ENCODE assay signal across 8 cellular contexts in genomic region chr10:8054498-8055407, GRCh38. TPM values are rescaled to one million over a fixed set of nuclear protein-coding genes. Genes with fewer than 3 reads are reported as not detected.
DNase-seq lines count a peak whose midpoint lies in the region; ATAC-seq, FAIRE-seq and TF ChIP-seq lines count a peak whose summit lies in the region.

Gene GATA3 (plus strand): TSS chr10:8054688. CDS start chr10:8055656, 968 bp downstream.

- TF ChIP-seq EP300 in GM12878 (IDR thresholded peaks at IDR 0.05; ENCODE audit: borderline replicate concordance in 1 of 2, control insufficient read depth in 1 of 2, low read depth in 2 of 2, low read length in 2 of 2): no peak

- peak within 1 kb of the TSS; percentile 54 for H2AFZ ChIP-seq in GM12878 (ENCODE audit: control insufficient read depth, low read depth, low read length)

- no peak for TF ChIP-seq RAD21 in GM12878 (IDR thresholded peaks at IDR 0.05; ENCODE audit: insufficient read depth, low read depth, low read length)

- TF ChIP-seq CTCF in GM12878 (IDR thresholded peaks at IDR 0.05 in 2 of 3, conservative IDR thresholded peaks at IDR 0.05 in 1 of 3; ENCODE audit: control insufficient read depth in 2 of 3, extremely low read depth in 1 of 3, insufficient read depth in 1 of 3, low read depth in 3 of 3, low read length in 3 of 3) (no peak), kidney epithelial cell (IDR thresholded peaks at IDR 0.05; ENCODE audit: insufficient read depth, low read length, poor library complexity, severe bottlenecking) (no peak)

- ATAC-seq in GM18867 (IDR thresholded peaks at IDR 0.05; ENCODE audit: unreplicated experiment): peak; percentile 41
- ATAC-seq in HG02981 (IDR thresholded peaks at IDR 0.05; ENCODE audit: unreplicated experiment): peak; percentile 32
- peak; percentile 55 for ATAC-seq in GM12878
- no peak for ATAC-seq in HG03565 (IDR thresholded peaks at IDR 0.05; ENCODE audit: unreplicated experiment)

- peak; percentile 25; the same call in 1 of the 2 replicates for TF ChIP-seq POLR2A in GM12878 (IDR thresholded peaks at IDR 0.05; ENCODE audit: low read depth, low read length)

- in situ Hi-C loops in GM12878 (cut with MboI): no loop called here

- intact Hi-C loops in GM12878 (cut with micrococcal nuclease; ENCODE audit: unreplicated experiment): loop anchor here (5.0 to 10.0 kb wide), 4 partner anchors 182 to 1250 kb away; no protein-coding TSS in a partner anchor

- CTCF ChIA-PET in GM12878 (lab: Yijun Ruan, JAX): interaction anchor here (1.2 kb wide), 1 partner anchor 305 kb away, joined by 3 read pairs; no protein-coding TSS in a partner anchor

- TSS peak; percentile 61 for BruUV-seq in GM12878 (replicated peaks; lab: Mats Ljungman, UMichigan)

- H3K4me2 ChIP-seq in GM12878 (ENCODE audit: control insufficient read depth, insufficient read depth): peak within 1 kb of the TSS; percentile 86

- SMC1A ChIA-PET in GM12878 (lab: Charles Lee; ENCODE audit: uncharacterized antibody, unreplicated experiment): no interaction called here

- H3K36me3 ChIP-seq in GM12878 (ENCODE audit: control insufficient read depth in 2 of 2, insufficient read depth in 2 of 2, low read length in 1 of 2): no peaks in the 10 kb centered on the region
- H3K36me3 ChIP-seq in kidney epithelial cell (ENCODE audit: control insufficient read depth, insufficient read depth, low read length): no peaks in the 10 kb centered on the region

- POLR2A ChIA-PET in GM12878 (lab: Charles Lee): interaction anchor here (1.0 kb wide), 1 partner anchor 12 kb away, joined by 4 read pairs; no protein-coding TSS in a partner anchor

- H3K79me2 ChIP-seq in GM12878 (ENCODE audit: control insufficient read depth, insufficient read depth, low read length): no peaks in the 10 kb centered on the region

- peaks cover 7 to 9% of the 10 kb centered on the region in 2 experiments; a peak in 3 of 4 replicates for H3K27me3 ChIP-seq in GM12878 (replicated peaks in 1 of 2; ENCODE audit: control insufficient read depth in 2 of 2, insufficient read depth in 2 of 2, low read length in 1 of 2)
- peaks cover 83% of the 10 kb centered on the region for H3K27me3 ChIP-seq in kidney epithelial cell (ENCODE audit: control insufficient read depth, insufficient read depth, low read length)

- no peaks in the 10 kb centered on the region for H4K20me1 ChIP-seq in GM12878 (ENCODE audit: control insufficient read depth, insufficient read depth)

- no peak within 1 kb of the TSS for H3K9ac ChIP-seq in GM12878 (ENCODE audit: control insufficient read depth, insufficient read depth, low read length)

- DNase-seq in T-helper 9 cell (peak; percentile 79), GM12878 (ENCODE audit: low read depth, low spot score) (no peak), kidney epithelial cell (ENCODE audit: low read depth) (peak; percentile 51), amniotic stem cell (lab: John Stamatoyannopoulos, UW) (no peak)
- peak; percentile 66 to 85 (median 67) for DNase-seq in stimulated activated CD4-positive, alpha-beta T cell treated with anti-CD3 and anti-CD28 coated beads, TNF-alpha, amount 100 ng/mL, for 24 hours (ENCODE audit: low read depth in 3 of 3)

- RAD21 ChIA-PET in GM12878 (lab: Charles Lee; ENCODE audit: unreplicated experiment): no interaction called here

- no peak for FAIRE-seq in GM12878 (lab: Jason Lieb, UNC)

- H3K9me3 ChIP-seq in GM12878 (replicated peaks; ENCODE audit: control insufficient read depth, insufficient read depth, low read length): no peaks in the 10 kb centered on the region

- H3K27ac ChIP-seq in GM12878 (ENCODE audit: control insufficient read depth, insufficient read depth): no peak within 1 kb of the TSS

- peaks cover 2% of the 10 kb centered on the region; the same call in 1 of the 2 replicates for H3K4me1 ChIP-seq in GM12878 (ENCODE audit: control insufficient read depth, insufficient read depth, low read length)

- H3K4me3 ChIP-seq in GM12878 (peak within 1 kb of the TSS; percentile 63), kidney epithelial cell (ENCODE audit: low read depth, low read length) (peak within 1 kb of the TSS; percentile 43)

- WGBS in GM12878 (ENCODE audit: insufficient coverage, insufficient replicate concordance, low lambda C conversion rate, missing lambda C conversion rate): 22% methylated on average over 40 of the region's 65 CpGs

TF ChIP-seq in GM12878, 131 proteins besides CTCF, POLR2A, EP300 and RAD21:
- TF ChIP-seq CHD2 (IDR thresholded peaks at IDR 0.05; ENCODE audit: borderline replicate concordance, low read depth, low read length) (no peak), BHLHE40 (IDR thresholded peaks at IDR 0.05; ENCODE audit: borderline replicate concordance in 1 of 2, low read depth in 2 of 2, low read length in 1 of 2) (peak; percentile 18 to 37; a peak in 1 of 4 replicates)

RNA-seq across cellular contexts. Expression of gene GATA3, which starts in this region (rescaled TPM):
- 4.2 and 4.7 TPM in 2 replicates for total RNA-seq in GM12878 (2013; cell fraction: nucleolus; rRNA removed)
- total RNA-seq in GM12878 (2014; rRNA removed): 0.05 and 0.40 TPM in 2 replicates
- total RNA-seq in GM12878 (2014; rRNA removed; fragmentation: Illumina TruSeq; extraction: Trizol): 0.14 and 0.18 TPM in 2 replicates
- 0.64 and 0.80 TPM in 2 replicates for total RNA-seq in GM12878 (2021)
- polyA plus RNA-seq in GM12878 (2011; ENCODE audit: low read depth): 0.39 TPM
- polyA plus RNA-seq in GM12878 (2011; rRNA removed): 0.33 and 0.52 TPM in 2 replicates
- polyA plus RNA-seq in GM12878 (2011; cell fraction: cytosol; rRNA removed): 0.20 and 0.33 TPM in 2 replicates
- 1.3 TPM in 2 replicates for polyA plus RNA-seq in GM12878 (2011; cell fraction: nucleus; rRNA removed)
- polyA plus RNA-seq in GM12878 (2012): 0.77 and 0.96 TPM in 2 replicates
- polyA plus RNA-seq in GM12878 (2014; fragmentation: Illumina TruSeq; extraction: Trizol): 0.15 and 0.25 TPM in 2 replicates
- polyA plus RNA-seq in GM12878 (2014; fragmentation: Nextera tagmentation; extraction: Ambion mirVana): under 1 TPM; 0.19 to 0.33 TPM
- polyA plus RNA-seq in GM12878 (2014; rRNA removed): 0.08 TPM in 2 replicates
- under 1 TPM; 0.25 to 0.67 TPM for polyA plus RNA-seq in GM12878 (2016; fragmentation: Nextera tagmentation; extraction: Ambion mirVana)
- polyA minus RNA-seq in GM12878 (2011; rRNA and poly(A)+ RNA removed): 0.15 and 0.46 TPM in 2 replicates
- polyA minus RNA-seq in GM12878 (2011; cell fraction: cytosol; rRNA and poly(A)+ RNA removed): 0.80 TPM in 1 of 2 replicates, not detected in the other
- polyA minus RNA-seq in GM12878 (2011; cell fraction: nucleus; rRNA and poly(A)+ RNA removed): 0.60 and 1.1 TPM in 2 replicates
- total RNA-seq in kidney epithelial cell: 7.2 and 10.9 TPM in 2 replicates

Comparison
In these comparisons a context has a peak if more than half of its experiments do, and no peak if none do; other contexts are left out.
1. DNase-seq: peak in T-helper 9 cell (single experiment), kidney epithelial cell (single experiment) and stimulated activated CD4-positive, alpha-beta T cell treated with anti-CD3 and anti-CD28 coated beads, TNF-alpha, amount 100 ng/mL, for 24 hours (3 of 3); none in GM12878 (single experiment) and amniotic stem cell (single experiment).